8 cellular contexts compared by ENCODE assay signal in genomic region chr5:10856646-10857332, GRCh38.
A peak's percentile ranks its signal among the peaks of the same experiment; 100 is the strongest.
DNase-seq lines count a peak whose midpoint lies in the region; ATAC-seq and TF ChIP-seq lines count a peak whose summit lies in the region.
"Had no signal": no experiment of that assay in that cellular context is flagged by ENCODE, and none has a peak within 500 bp of the region (broad histone marks: within the 10 kb centered on the region; RNA-seq: fewer than 3 reads in every experiment).

No MANE protein-coding gene starts in this region.

- 16 to 20% (median 18%) methylated on average over 16 of the region's 16 CpGs for WGBS in heart left ventricle, 4 donors

- H3K4me3 ChIP-seq in GM12875 (ENCODE audit: low read depth, low read length) (no peak overlapping the region), heart left ventricle (peak overlapping the region in 5 of 12 donors; percentile 0 to 38 (median 6))

- DNase-seq in M059J (ENCODE audit: low read depth) (peak; percentile 90), heart left ventricle (peak; percentile 40 to 70 (median 52)), posterior cingulate gyrus (peak; percentile 45 to 96 (median 80)), RKO (ENCODE audit: low spot score) (no peak)
- DNase-seq in activated T-cell treated with anti-CD3 and anti-CD28 coated beads, Interleukin-2, amount 50 U/mL, for 48 hours = peak; percentile 53 to 58

- TF ChIP-seq CTCF in GM12875 (IDR thresholded peaks at IDR 0.05; ENCODE audit: borderline replicate concordance, insufficient read depth, low read depth, low read length) (peak; percentile 81), heart left ventricle (IDR thresholded peaks at IDR 0.05) (peak; percentile 69 to 85 (median 78))

- intact Hi-C loops in heart left ventricle (cut with DNase I) = loop anchor here in 7 of 10 donors (2.0 to 10.0 kb wide), 10 partner anchors 152 to 402 kb away; no protein-coding TSS in a partner anchor
- intact Hi-C loops in posterior cingulate gyrus (cut with DNase I) = loop anchor here (2.0 to 10.0 kb wide), 2 partner anchors 152 to 190 kb away; no protein-coding TSS in a partner anchor

- no peaks in the 10 kb centered on the region for H3K36me3 ChIP-seq in heart left ventricle

- peaks cover 0 to 9% (median 0%) of the 10 kb centered on the region in 9 donors for H3K27me3 ChIP-seq in heart left ventricle

- H3K4me1 ChIP-seq in heart left ventricle = peaks cover 0 to 33% (median 7%) of the 10 kb centered on the region in 12 donors

- no peak for TF ChIP-seq POLR2A in heart left ventricle (IDR thresholded peaks at IDR 0.05)

- no peak overlapping the region for H3K27ac ChIP-seq in heart left ventricle

- H3K9me3 ChIP-seq in heart left ventricle = no peaks in the 10 kb centered on the region

- ATAC-seq in heart left ventricle (peak in 3 of 4 donors; percentile 36 to 77 (median 61)), GM19035 (IDR thresholded peaks at IDR 0.05; ENCODE audit: unreplicated experiment) (no peak)
- ATAC-seq: activated naive CD4-positive, alpha-beta T cell treated with anti-CD3 and anti-CD28 coated beads, Interleukin-2, amount 50 U/mL, for 72 hours had no signal
